ENCODE assay signal across 8 cellular contexts in genomic region chr1:234486858-234487830, GRCh38. TPM values are rescaled to one million over a fixed set of nuclear protein-coding genes. Genes with fewer than 3 reads are reported as not detected.
DNase-seq lines count a peak whose midpoint lies in the region; ATAC-seq and TF ChIP-seq lines count a peak whose summit lies in the region.

No MANE protein-coding gene starts in this region.

- POLR2A ChIA-PET in activated CD4-positive, alpha-beta memory T cell treated with anti-CD3 and anti-CD28 coated beads, Interleukin-2, amount 10 ng/mL, durations not matched to agents 7 days and 5 days (lab: Charles Lee), result interaction anchor here (1.1 to 2.3 kb wide), 9 partner anchors 8 to 642 kb away, joined by 3 to 16 read pairs (median 3); partner anchors contain the start of genes COA6 and TARBP1
- POLR2A ChIA-PET in CD8-positive, alpha-beta memory T cell (lab: Charles Lee), result no interaction called here

- H3K4me3 ChIP-seq in NB4 (ENCODE audit: low read depth, low read length), result no peak overlapping the region
- H3K4me3 ChIP-seq in CD8-positive, alpha-beta memory T cell (ENCODE audit: low read length), result no peak overlapping the region

- DNase-seq in activated T-cell treated with anti-CD3 and anti-CD28 coated beads, Interleukin-2, amount 50 U/mL, for 24 hours, result no peak
- no peak for DNase-seq in activated T-cell treated with anti-CD3 and anti-CD28 coated beads, Interleukin-2, amount 50 U/mL, for 4 hours
- peak; percentile 83 for DNase-seq in NB4 (ENCODE audit: low read depth)
- peak; percentile 45 for DNase-seq in activated CD4-positive, alpha-beta memory T cell treated with anti-CD3 and anti-CD28 coated beads, Interleukin-2, amount 10 ng/mL, durations not matched to agents 7 days and 5 days
- peak; percentile 80 for DNase-seq in globus pallidus (ENCODE audit: low spot score)
- peak; percentile 71 for DNase-seq in renal cortical epithelial cell (ENCODE audit: low read depth)
- DNase-seq in CD8-positive, alpha-beta memory T cell, result no peak

- H3K4me1 ChIP-seq in CD8-positive, alpha-beta memory T cell (ENCODE audit: insufficient read depth, low read length), result peaks cover 8% of the 10 kb centered on the region

- no peaks in the 10 kb centered on the region for H3K27me3 ChIP-seq in CD8-positive, alpha-beta memory T cell (ENCODE audit: insufficient read depth, low read length, poor library complexity, severe bottlenecking)

- TF ChIP-seq POLR2A in NB4 (IDR thresholded peaks at IDR 0.05; ENCODE audit: extremely low read depth, insufficient read length), result no peak

- CTCF ChIA-PET in activated CD4-positive, alpha-beta memory T cell treated with anti-CD3 and anti-CD28 coated beads, Interleukin-2, amount 10 ng/mL, durations not matched to agents 7 days and 5 days (lab: Charles Lee), result interaction anchor here (1.0 to 2.2 kb wide), 13 partner anchors 8 to 608 kb away, joined by 3 to 15 read pairs (median 3); no protein-coding TSS in a partner anchor
- CTCF ChIA-PET in CD8-positive, alpha-beta memory T cell (lab: Charles Lee), result interaction anchor here (1.0 to 2.0 kb wide), 2 partner anchors 9 to 12 kb away, joined by 5 read pairs; partner anchors contain the start of gene TARBP1

- H3K36me3 ChIP-seq in CD8-positive, alpha-beta memory T cell (ENCODE audit: insufficient read depth, low read length), result no peaks in the 10 kb centered on the region

- peak overlapping the region; percentile 96 for H3K27ac Mint-ChIP-seq in activated T-cell treated with anti-CD3 and anti-CD28 coated beads, Interleukin-2, amount 50 U/mL, for 24 hours
- peak overlapping the region; percentile 13 for H3K27ac Mint-ChIP-seq in activated CD4-positive, alpha-beta memory T cell treated with anti-CD3 and anti-CD28 coated beads, Interleukin-2, amount 10 ng/mL, durations not matched to agents 7 days and 5 days
- no peak overlapping the region for H3K27ac Mint-ChIP-seq in CD8-positive, alpha-beta memory T cell

- H3K4me3 Mint-ChIP-seq in activated T-cell treated with anti-CD3 and anti-CD28 coated beads, Interleukin-2, amount 50 U/mL, for 24 hours, result peak overlapping the region; percentile 62
- H3K4me3 Mint-ChIP-seq in activated T-cell treated with anti-CD3 and anti-CD28 coated beads, Interleukin-2, amount 50 U/mL, for 4 hours, result no peak overlapping the region
- H3K4me3 Mint-ChIP-seq in activated CD4-positive, alpha-beta memory T cell treated with anti-CD3 and anti-CD28 coated beads, Interleukin-2, amount 10 ng/mL, durations not matched to agents 7 days and 5 days, result no peak overlapping the region
- no peak overlapping the region for H3K4me3 Mint-ChIP-seq in CD8-positive, alpha-beta memory T cell

- H3K9me3 ChIP-seq in CD8-positive, alpha-beta memory T cell (ENCODE audit: low read length), result no peaks in the 10 kb centered on the region

- peaks cover 13% of the 10 kb centered on the region for H3K27me3 Mint-ChIP-seq in activated T-cell treated with anti-CD3 and anti-CD28 coated beads, Interleukin-2, amount 50 U/mL, for 24 hours
- H3K27me3 Mint-ChIP-seq in activated T-cell treated with anti-CD3 and anti-CD28 coated beads, Interleukin-2, amount 50 U/mL, for 4 hours (ENCODE audit: low read depth), result peaks cover 14% of the 10 kb centered on the region
- peaks cover 10% of the 10 kb centered on the region for H3K27me3 Mint-ChIP-seq in activated CD4-positive, alpha-beta memory T cell treated with anti-CD3 and anti-CD28 coated beads, Interleukin-2, amount 10 ng/mL, durations not matched to agents 7 days and 5 days
- peaks cover 2 to 32% of the 10 kb centered on the region in 2 donors for H3K27me3 Mint-ChIP-seq in CD8-positive, alpha-beta memory T cell

- peaks cover 44% of the 10 kb centered on the region for H3K4me1 Mint-ChIP-seq in activated T-cell treated with anti-CD3 and anti-CD28 coated beads, Interleukin-2, amount 50 U/mL, for 24 hours (ENCODE audit: low read depth)
- H3K4me1 Mint-ChIP-seq in activated T-cell treated with anti-CD3 and anti-CD28 coated beads, Interleukin-2, amount 50 U/mL, for 4 hours (ENCODE audit: low read depth), result peaks cover 28% of the 10 kb centered on the region
- peaks cover 39% of the 10 kb centered on the region for H3K4me1 Mint-ChIP-seq in activated CD4-positive, alpha-beta memory T cell treated with anti-CD3 and anti-CD28 coated beads, Interleukin-2, amount 10 ng/mL, durations not matched to agents 7 days and 5 days
- H3K4me1 Mint-ChIP-seq in CD8-positive, alpha-beta memory T cell, result peaks cover 2 to 5% (median 5%) of the 10 kb centered on the region in 3 donors

- TF ChIP-seq CTCF in NB4 (IDR thresholded peaks at IDR 0.05; ENCODE audit: low read depth, low read length), result peak; percentile 65

- no peaks in the 10 kb centered on the region for H3K36me3 Mint-ChIP-seq in activated T-cell treated with anti-CD3 and anti-CD28 coated beads, Interleukin-2, amount 50 U/mL, for 24 hours (ENCODE audit: low read depth)
- no peaks in the 10 kb centered on the region for H3K36me3 Mint-ChIP-seq in activated T-cell treated with anti-CD3 and anti-CD28 coated beads, Interleukin-2, amount 50 U/mL, for 4 hours (ENCODE audit: insufficient read depth)
- no peaks in the 10 kb centered on the region for H3K36me3 Mint-ChIP-seq in activated CD4-positive, alpha-beta memory T cell treated with anti-CD3 and anti-CD28 coated beads, Interleukin-2, amount 10 ng/mL, durations not matched to agents 7 days and 5 days (ENCODE audit: low read depth)
- no peaks in the 10 kb centered on the region for H3K36me3 Mint-ChIP-seq in CD8-positive, alpha-beta memory T cell

- no peak for ATAC-seq in activated T-cell treated with anti-CD3 and anti-CD28 coated beads, Interleukin-2, amount 50 U/mL, for 4 hours
- no peak for ATAC-seq in HG03175 (IDR thresholded peaks at IDR 0.05; ENCODE audit: unreplicated experiment)

- H3K9me3 Mint-ChIP-seq in activated T-cell treated with anti-CD3 and anti-CD28 coated beads, Interleukin-2, amount 50 U/mL, for 24 hours, result no peaks in the 10 kb centered on the region
- H3K9me3 Mint-ChIP-seq in activated T-cell treated with anti-CD3 and anti-CD28 coated beads, Interleukin-2, amount 50 U/mL, for 4 hours, result no peaks in the 10 kb centered on the region
- H3K9me3 Mint-ChIP-seq in activated CD4-positive, alpha-beta memory T cell treated with anti-CD3 and anti-CD28 coated beads, Interleukin-2, amount 10 ng/mL, durations not matched to agents 7 days and 5 days, result no peaks in the 10 kb centered on the region
- no peaks in the 10 kb centered on the region for H3K9me3 Mint-ChIP-seq in CD8-positive, alpha-beta memory T cell

- H3K27ac ChIP-seq in CD8-positive, alpha-beta memory T cell (ENCODE audit: low read depth, low read length), result no peak overlapping the region

RNA-seq across cellular contexts. Expression of gene TARBP1, which starts 8.2 kb away (rescaled TPM):
- 10 to 100 TPM; 27.6 to 38.0 (median 33.5) TPM for total RNA-seq in activated T-cell treated with anti-CD3 and anti-CD28 coated beads, Interleukin-2, amount 50 U/mL, for 4 hours
- total RNA-seq in activated CD4-positive, alpha-beta memory T cell treated with anti-CD3 and anti-CD28 coated beads, Interleukin-2, amount 10 ng/mL, durations not matched to agents 7 days and 5 days, result 10 to 100 TPM; 24.8 to 25.0 TPM
- total RNA-seq in renal cortical epithelial cell, result 20.6 and 26.2 TPM in 2 replicates
- total RNA-seq in CD8-positive, alpha-beta memory T cell, result 10 to 100 TPM; 34.8 to 36.4 TPM
- 15.0 TPM for polyA plus RNA-seq in CD8-positive, alpha-beta memory T cell

Comparison
In these comparisons a context has a peak if more than half of its experiments do, and no peak if none do; other contexts are left out.
1. DNase-seq: peak in NB4 (single experiment), activated CD4-positive, alpha-beta memory T cell treated with anti-CD3 and anti-CD28 coated beads, Interleukin-2, amount 10 ng/mL, durations not matched to agents 7 days and 5 days (single experiment), globus pallidus (single experiment) and renal cortical epithelial cell (single experiment); none in activated T-cell treated with anti-CD3 and anti-CD28 coated beads, Interleukin-2, amount 50 U/mL, for 24 hours (single experiment), activated T-cell treated with anti-CD3 and anti-CD28 coated beads, Interleukin-2, amount 50 U/mL, for 4 hours (single experiment) and CD8-positive, alpha-beta memory T cell (0 of 5).
2. H3K27ac Mint-ChIP-seq: peak in activated T-cell treated with anti-CD3 and anti-CD28 coated beads, Interleukin-2, amount 50 U/mL, for 24 hours (single experiment) and activated CD4-positive, alpha-beta memory T cell treated with anti-CD3 and anti-CD28 coated beads, Interleukin-2, amount 10 ng/mL, durations not matched to agents 7 days and 5 days (single experiment); none in CD8-positive, alpha-beta memory T cell (0 of 8).